ENCODE assay signal across 8 cellular contexts in genomic region chr1:61241411-61241838, GRCh38.
A peak's percentile ranks its signal among the peaks of the same experiment; 100 is the strongest.
DNase-seq lines count a peak whose midpoint lies in the region; ATAC-seq and TF ChIP-seq lines count a peak whose summit lies in the region.
"Had no signal": no experiment of that assay in that cellular context is flagged by ENCODE, and none has a peak within 500 bp of the region (broad histone marks: within the 10 kb centered on the region; RNA-seq: fewer than 3 reads in every experiment).

No MANE protein-coding gene starts in this region.

- no peak for TF ChIP-seq CTCF in cardiac fibroblast (IDR thresholded peaks at IDR 0.05; ENCODE audit: low read depth, low read length)
- no peak for TF ChIP-seq CTCF in lower lobe of right lung (IDR thresholded peaks at IDR 0.05)
- no peak for TF ChIP-seq CTCF in upper lobe of left lung (IDR thresholded peaks at IDR 0.05)

- H3K4me3 ChIP-seq in cardiac fibroblast (replicated peaks in 1 of 2; ENCODE audit: low read depth in 2 of 2, low read length in 2 of 2) (no peak overlapping the region), lower lobe of right lung (peak overlapping the region; percentile 20), upper lobe of left lung (peak overlapping the region in 3 of 4 donors; percentile 23 to 41 (median 35))

- WGBS in upper lobe of left lung, 2 donors, result 7 to 9% methylated on average over 4 of the region's 4 CpGs

- intact Hi-C loops in lower lobe of right lung (cut with DNase I), result no loop called here

- no peaks in the 10 kb centered on the region for H3K27me3 ChIP-seq in lower lobe of right lung (ENCODE audit: low read depth)
- no peaks in the 10 kb centered on the region for H3K27me3 ChIP-seq in upper lobe of left lung

- H3K9me3 ChIP-seq in lower lobe of right lung (no peaks in the 10 kb centered on the region), upper lobe of left lung (no peaks in the 10 kb centered on the region)

- no peak for TF ChIP-seq EP300 in upper lobe of left lung (IDR thresholded peaks at IDR 0.05)

- H3K36me3 ChIP-seq in lower lobe of right lung (no peaks in the 10 kb centered on the region), upper lobe of left lung (no peaks in the 10 kb centered on the region)

- ATAC-seq in lower lobe of right lung (peak in 1 of 2 donors; percentile 70), upper lobe of left lung (ENCODE audit: low FRiP score in 2 of 2) (peak in 1 of 2 donors; percentile 50), HG02870 (IDR thresholded peaks at IDR 0.05; ENCODE audit: unreplicated experiment) (no peak)
- ATAC-seq: stimulated activated naive CD8-positive, alpha-beta T cell treated with anti-CD3 and anti-CD28 coated beads, Interleukin-15, amount 100 ng/mL, for 72 hours had no signal

- H3K27ac ChIP-seq in lower lobe of right lung (peak overlapping the region; percentile 63), upper lobe of left lung (peak overlapping the region; percentile 55 to 80 (median 73))

- H3K4me1 ChIP-seq in lower lobe of right lung (peaks cover 28% of the 10 kb centered on the region), upper lobe of left lung (peaks cover 5 to 24% (median 13%) of the 10 kb centered on the region in 4 donors)

- TF ChIP-seq POLR2A in upper lobe of left lung (IDR thresholded peaks at IDR 0.05), result no peak

- peak; percentile 88 for DNase-seq in NCI-H2196 (lab: John Stamatoyannopoulos, UW; ENCODE audit: unreplicated experiment)
- DNase-seq in cardiac fibroblast (ENCODE audit: low read depth in 2 of 2), result peak; percentile 33 to 62
- DNase-seq in lower lobe of right lung, result no peak
- no peak for DNase-seq in upper lobe of left lung
- no peak for DNase-seq in NCI-H524 treated with DMSO at 0.1 percent for 48 hours (lab: John Stamatoyannopoulos, UW)
- DNase-seq in UCSD-AML1 (lab: John Stamatoyannopoulos, UW; ENCODE audit: unreplicated experiment), result no peak
- DNase-seq: stimulated activated naive CD8-positive, alpha-beta T cell treated with anti-CD3 and anti-CD28 coated beads, Interleukin-15, amount 100 ng/mL, for 72 hours had no signal

Comparison
In these comparisons a context has a peak if more than half of its experiments do, and no peak if none do; other contexts are left out.
1. DNase-seq: peak in NCI-H2196 (single experiment) and cardiac fibroblast (2 of 2); none in lower lobe of right lung (single experiment), upper lobe of left lung (0 of 2), NCI-H524 treated with DMSO at 0.1 percent for 48 hours (single experiment) and UCSD-AML1 (single experiment).
2. H3K4me3 ChIP-seq: peak in lower lobe of right lung (single experiment) and upper lobe of left lung (3 of 4); none in cardiac fibroblast (0 of 2).